ENCODE assay signal across 1 cellular context in the genomic region with DNA sequence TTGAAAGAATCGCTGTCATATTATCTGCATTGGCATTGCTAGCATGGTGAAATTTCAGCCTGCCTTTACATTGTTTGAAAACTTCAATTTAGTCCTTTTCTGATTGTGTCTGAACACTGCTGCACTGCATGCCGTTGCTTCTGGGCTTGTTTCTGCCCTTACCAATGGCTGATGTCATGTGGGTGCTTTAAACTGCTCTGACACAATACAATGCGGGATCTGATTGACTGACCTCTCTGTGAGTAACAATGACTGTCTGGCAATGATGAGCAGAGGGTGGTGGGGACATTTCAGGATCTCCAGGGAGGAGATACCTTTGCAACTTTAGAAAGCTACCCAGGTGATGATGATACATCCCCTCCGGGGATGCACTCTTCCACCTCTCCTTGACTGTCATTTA.
TF ChIP-seq lines count a peak whose summit lies in the region.

No MANE protein-coding gene starts in this region.

TF ChIP-seq in SK-N-SH, 30 proteins besides CTCF, POLR2A, EP300 and RAD21 (continued from another document):
- TF ChIP-seq, protein P1, sequence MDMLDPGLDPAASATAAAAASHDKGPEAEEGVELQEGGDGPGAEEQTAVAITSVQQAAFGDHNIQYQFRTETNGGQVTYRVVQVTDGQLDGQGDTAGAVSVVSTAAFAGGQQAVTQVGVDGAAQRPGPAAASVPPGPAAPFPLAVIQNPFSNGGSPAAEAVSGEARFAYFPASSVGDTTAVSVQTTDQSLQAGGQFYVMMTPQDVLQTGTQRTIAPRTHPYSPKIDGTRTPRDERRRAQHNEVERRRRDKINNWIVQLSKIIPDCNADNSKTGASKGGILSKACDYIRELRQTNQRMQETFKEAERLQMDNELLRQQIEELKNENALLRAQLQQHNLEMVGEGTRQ (IDR thresholded peaks at IDR 0.05; ENCODE audit: borderline replicate concordance, low read depth, low read length) = no peak
- no peak for TF ChIP-seq TCF12 (IDR thresholded peaks at IDR 0.05)
- TF ChIP-seq, protein P2, sequence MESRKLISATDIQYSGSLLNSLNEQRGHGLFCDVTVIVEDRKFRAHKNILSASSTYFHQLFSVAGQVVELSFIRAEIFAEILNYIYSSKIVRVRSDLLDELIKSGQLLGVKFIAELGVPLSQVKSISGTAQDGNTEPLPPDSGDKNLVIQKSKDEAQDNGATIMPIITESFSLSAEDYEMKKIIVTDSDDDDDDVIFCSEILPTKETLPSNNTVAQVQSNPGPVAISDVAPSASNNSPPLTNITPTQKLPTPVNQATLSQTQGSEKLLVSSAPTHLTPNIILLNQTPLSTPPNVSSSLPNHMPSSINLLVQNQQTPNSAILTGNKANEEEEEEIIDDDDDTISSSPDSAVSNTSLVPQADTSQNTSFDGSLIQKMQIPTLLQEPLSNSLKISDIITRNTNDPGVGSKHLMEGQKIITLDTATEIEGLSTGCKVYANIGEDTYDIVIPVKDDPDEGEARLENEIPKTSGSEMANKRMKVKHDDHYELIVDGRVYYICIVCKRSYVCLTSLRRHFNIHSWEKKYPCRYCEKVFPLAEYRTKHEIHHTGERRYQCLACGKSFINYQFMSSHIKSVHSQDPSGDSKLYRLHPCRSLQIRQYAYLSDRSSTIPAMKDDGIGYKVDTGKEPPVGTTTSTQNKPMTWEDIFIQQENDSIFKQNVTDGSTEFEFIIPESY (IDR thresholded peaks at IDR 0.05; ENCODE audit: borderline replicate concordance, low read depth) = no peak
- TF ChIP-seq YY1 (IDR thresholded peaks at IDR 0.05; ENCODE audit: low read depth) = no peak
- no peak for TF ChIP-seq FOSL2 (IDR thresholded peaks at IDR 0.05; ENCODE audit: borderline replicate concordance, low read depth)
- no peak for TF ChIP-seq SMC3 (IDR thresholded peaks at IDR 0.05; ENCODE audit: low read depth, low read length)
- TF ChIP-seq GATA2 (CRISPR knock-in tag; IDR thresholded peaks at IDR 0.05) = no peak
- TF ChIP-seq, protein P3, sequence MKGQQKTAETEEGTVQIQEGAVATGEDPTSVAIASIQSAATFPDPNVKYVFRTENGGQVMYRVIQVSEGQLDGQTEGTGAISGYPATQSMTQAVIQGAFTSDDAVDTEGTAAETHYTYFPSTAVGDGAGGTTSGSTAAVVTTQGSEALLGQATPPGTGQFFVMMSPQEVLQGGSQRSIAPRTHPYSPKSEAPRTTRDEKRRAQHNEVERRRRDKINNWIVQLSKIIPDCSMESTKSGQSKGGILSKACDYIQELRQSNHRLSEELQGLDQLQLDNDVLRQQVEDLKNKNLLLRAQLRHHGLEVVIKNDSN (IDR thresholded peaks at IDR 0.05; ENCODE audit: borderline replicate concordance, low read depth) = no peak
- TF ChIP-seq, protein P4, sequence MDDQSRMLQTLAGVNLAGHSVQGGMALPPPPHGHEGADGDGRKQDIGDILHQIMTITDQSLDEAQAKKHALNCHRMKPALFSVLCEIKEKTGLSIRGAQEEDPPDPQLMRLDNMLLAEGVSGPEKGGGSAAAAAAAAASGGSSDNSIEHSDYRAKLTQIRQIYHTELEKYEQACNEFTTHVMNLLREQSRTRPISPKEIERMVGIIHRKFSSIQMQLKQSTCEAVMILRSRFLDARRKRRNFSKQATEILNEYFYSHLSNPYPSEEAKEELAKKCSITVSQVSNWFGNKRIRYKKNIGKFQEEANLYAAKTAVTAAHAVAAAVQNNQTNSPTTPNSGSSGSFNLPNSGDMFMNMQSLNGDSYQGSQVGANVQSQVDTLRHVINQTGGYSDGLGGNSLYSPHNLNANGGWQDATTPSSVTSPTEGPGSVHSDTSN (IDR thresholded peaks at IDR 0.05) = no peak
- no peak for TF ChIP-seq JUND (IDR thresholded peaks at IDR 0.05)
- no peak for TF ChIP-seq ELF1 (IDR thresholded peaks at IDR 0.05)
- no peak for TF ChIP-seq CHD2 (IDR thresholded peaks at IDR 0.05; ENCODE audit: low read length, partially characterized antibody)
- no peak for TF ChIP-seq RCOR1 (IDR thresholded peaks at IDR 0.05; ENCODE audit: low read length)
